ENCODE assay signal across 15 cellular contexts in genomic region chr9:3585616-3586015, GRCh38.
"Had no signal": no experiment of that assay in that cellular context is flagged by ENCODE, and none has a peak within 500 bp of the region (broad histone marks: within the 10 kb centered on the region; RNA-seq: fewer than 3 reads in every experiment).

No MANE protein-coding gene starts in this region.

- H3K27me3 Mint-ChIP-seq: activated naive CD4-positive, alpha-beta T cell treated with anti-CD3 and anti-CD28 coated beads, Interleukin-2, amount 10 ng/mL, durations not matched to agents 7 days and 5 days; stimulated activated naive CD8-positive, alpha-beta T cell treated with anti-CD3 and anti-CD28 coated beads, Interleukin-15, amount 100 ng/mL, for 72 hours had no signal

- H3K4me1 Mint-ChIP-seq: activated naive CD4-positive, alpha-beta T cell treated with anti-CD3 and anti-CD28 coated beads, Interleukin-2, amount 10 ng/mL, durations not matched to agents 7 days and 5 days; endodermal cell had no signal

- H3K4me3 ChIP-seq: right atrium auricular region, skin epidermis, thoracic aorta had no signal

- H3K4me3 Mint-ChIP-seq: activated naive CD4-positive, alpha-beta T cell treated with anti-CD3 and anti-CD28 coated beads, Interleukin-2, amount 10 ng/mL, durations not matched to agents 7 days and 5 days; endodermal cell; stimulated activated naive CD8-positive, alpha-beta T cell treated with anti-CD3 and anti-CD28 coated beads, Interleukin-15, amount 100 ng/mL, for 72 hours had no signal

- ATAC-seq: stimulated activated naive CD8-positive, alpha-beta T cell treated with anti-CD3 and anti-CD28 coated beads, Interleukin-15, amount 100 ng/mL, for 72 hours had no signal

- H3K27ac Mint-ChIP-seq: activated naive CD4-positive, alpha-beta T cell treated with anti-CD3 and anti-CD28 coated beads, Interleukin-2, amount 10 ng/mL, durations not matched to agents 7 days and 5 days; endodermal cell had no signal

- H3K27ac ChIP-seq: brain microvascular endothelial cell, neutrophil, right atrium auricular region, skin epidermis, thoracic aorta had no signal

- H3K27me3 ChIP-seq: brain microvascular endothelial cell, neutrophil, right atrium auricular region had no signal

- H3K4me1 ChIP-seq: right atrium auricular region had no signal

- H3K36me3 ChIP-seq: brain microvascular endothelial cell, neutrophil, right atrium auricular region, thoracic aorta had no signal

- DNase-seq: activated CD4-positive, alpha-beta T cell treated with anti-CD3 and anti-CD28 coated beads for 48 hours; activated CD8-positive, alpha-beta memory T cell treated with anti-CD3 and anti-CD28 coated beads for 24 hours; activated naive CD4-positive, alpha-beta T cell treated with anti-CD3 and anti-CD28 coated beads, Interleukin-2, amount 10 ng/mL, durations not matched to agents 7 days and 5 days; brain microvascular endothelial cell; cerebellar nuclear complex; endodermal cell; erythroblast; hippocampal formation; posterior cingulate gyrus; stimulated activated CD4-positive, alpha-beta T cell treated with anti-CD3 and anti-CD28 coated beads, Interleukin-4, amount 100 ng/mL, for 4 hours; stimulated activated naive CD8-positive, alpha-beta T cell treated with anti-CD3 and anti-CD28 coated beads, Interleukin-15, amount 100 ng/mL, for 72 hours had no signal

- H3K9me3 ChIP-seq: neutrophil had no signal
